ENCODE assay signal across 28 cellular contexts in genomic region chr5:178553517-178553916, GRCh38. TPM values are rescaled to one million over a fixed set of nuclear protein-coding genes. Genes with fewer than 3 reads are reported as not detected.
"Had no signal": no experiment of that assay in that cellular context is flagged by ENCODE, and none has a peak within 500 bp of the region (broad histone marks: within the 10 kb centered on the region; RNA-seq: fewer than 3 reads in every experiment).

No MANE protein-coding gene starts in this region.

- H3K4me3 ChIP-seq: gastrocnemius medialis, mucosa of descending colon, pancreas, skin epidermis, stomach, transverse colon had no signal

- H3K27ac ChIP-seq: gastrocnemius medialis, pancreas, skin epidermis, stomach had no signal

- ATAC-seq: activated CD4-positive, alpha-beta T cell treated with anti-CD3 and anti-CD28 coated beads for 36 hours; activated CD8-positive, alpha-beta memory T cell treated with anti-CD3 and anti-CD28 coated beads, Interleukin-2, amount 10 ng/mL, durations not matched to agents 7 days and 5 days; activated CD8-positive, alpha-beta T cell treated with anti-CD3 and anti-CD28 coated beads, Interleukin-2, amount 10 ng/mL, durations not matched to agents 7 days and 5 days; activated naive CD4-positive, alpha-beta T cell treated with anti-CD3 and anti-CD28 coated beads, Interleukin-2, amount 50 U/mL, for 72 hours; activated T-cell treated with anti-CD3 and anti-CD28 coated beads, Interleukin-2, amount 50 U/mL, for 72 hours; gastrocnemius medialis; left colon; mucosa of descending colon; pancreas; right cardiac atrium; stimulated activated naive B cell treated with anti-CD40 and anti-IgM and Interleukin-4, amounts not matched to agents 10 μg/mL and 1 μg/mL and 100 μg/mL, for 72 hours had no signal

- H3K4me1 Mint-ChIP-seq: activated CD4-positive, alpha-beta T cell treated with anti-CD3 and anti-CD28 coated beads for 36 hours; activated CD8-positive, alpha-beta memory T cell treated with anti-CD3 and anti-CD28 coated beads, Interleukin-2, amount 10 ng/mL, durations not matched to agents 7 days and 5 days; stimulated activated naive B cell treated with anti-CD40 and anti-IgM and Interleukin-4, amounts not matched to agents 10 μg/mL and 1 μg/mL and 100 μg/mL, for 72 hours had no signal

- H3K27ac Mint-ChIP-seq: activated CD4-positive, alpha-beta T cell treated with anti-CD3 and anti-CD28 coated beads for 36 hours; activated CD8-positive, alpha-beta memory T cell treated with anti-CD3 and anti-CD28 coated beads, Interleukin-2, amount 10 ng/mL, durations not matched to agents 7 days and 5 days; activated CD8-positive, alpha-beta T cell treated with anti-CD3 and anti-CD28 coated beads, Interleukin-2, amount 10 ng/mL, durations not matched to agents 7 days and 5 days; activated naive CD4-positive, alpha-beta T cell treated with anti-CD3 and anti-CD28 coated beads, Interleukin-2, amount 50 U/mL, for 72 hours; activated T-cell treated with anti-CD3 and anti-CD28 coated beads, Interleukin-2, amount 50 U/mL, for 72 hours; stimulated activated naive B cell treated with anti-CD40 and anti-IgM and Interleukin-4, amounts not matched to agents 10 μg/mL and 1 μg/mL and 100 μg/mL, for 72 hours; T-helper 2 cell treated with Interferon-gamma antibody and Interleukin-4, amounts not matched to agents 5 μg/mL and 100 μg/mL, for 36 hours had no signal

- DNase-seq: activated CD4-positive, alpha-beta T cell treated with anti-CD3 and anti-CD28 coated beads for 36 hours; activated CD4-positive, CD25-positive, alpha-beta regulatory T cell; activated CD8-positive, alpha-beta memory T cell treated with anti-CD3 and anti-CD28 coated beads, Interleukin-2, amount 10 ng/mL, durations not matched to agents 7 days and 5 days; activated CD8-positive, alpha-beta T cell treated with anti-CD3 and anti-CD28 coated beads, Interleukin-2, amount 10 ng/mL, durations not matched to agents 7 days and 5 days; activated naive CD4-positive, alpha-beta T cell; activated T-cell treated with anti-CD3 and anti-CD28 coated beads, Interleukin-2, amount 50 U/mL, for 72 hours; dermis blood vessel endothelial cell; effector CD8-positive, alpha-beta T cell; gastrocnemius medialis; glutamatergic neuron; mucosa of descending colon; pancreas; right cardiac atrium; stimulated activated CD4-positive, alpha-beta T cell treated with anti-CD3 and anti-CD28 coated beads, Interleukin-1b, Interleukin-23, amount 100 ng/mL, for 48 hours; stimulated activated CD4-positive, alpha-beta T cell treated with anti-CD3 and anti-CD28 coated beads, Interleukin-4, amount 100 ng/mL, for 4 hours; stimulated activated CD8-positive, alpha-beta memory T cell treated with anti-CD3 and anti-CD28 coated beads, Interleukin-4, amount 100 ng/mL, for 48 hours; stimulated activated naive B cell treated with anti-CD40 and anti-IgM and Interleukin-4, amounts not matched to agents 10 μg/mL and 1 μg/mL and 100 μg/mL, for 72 hours; stomach; T-helper 1 cell; transverse colon had no signal

- H3K27me3 ChIP-seq: gastrocnemius medialis, transverse colon had no signal

- H3K4me3 Mint-ChIP-seq: activated CD4-positive, alpha-beta T cell treated with anti-CD3 and anti-CD28 coated beads for 36 hours; activated CD8-positive, alpha-beta memory T cell treated with anti-CD3 and anti-CD28 coated beads, Interleukin-2, amount 10 ng/mL, durations not matched to agents 7 days and 5 days; activated CD8-positive, alpha-beta T cell treated with anti-CD3 and anti-CD28 coated beads, Interleukin-2, amount 10 ng/mL, durations not matched to agents 7 days and 5 days; activated T-cell treated with anti-CD3 and anti-CD28 coated beads, Interleukin-2, amount 50 U/mL, for 72 hours; nephron; stimulated activated naive B cell treated with anti-CD40 and anti-IgM and Interleukin-4, amounts not matched to agents 10 μg/mL and 1 μg/mL and 100 μg/mL, for 72 hours; T-helper 2 cell treated with Interferon-gamma antibody and Interleukin-4, amounts not matched to agents 5 μg/mL and 100 μg/mL, for 36 hours had no signal

- H3K4me1 ChIP-seq: pancreas, stomach, transverse colon had no signal

- H3K9me3 Mint-ChIP-seq: activated naive CD4-positive, alpha-beta T cell treated with anti-CD3 and anti-CD28 coated beads, Interleukin-2, amount 50 U/mL, for 72 hours; activated T-cell treated with anti-CD3 and anti-CD28 coated beads, Interleukin-2, amount 50 U/mL, for 72 hours; nephron; stimulated activated naive B cell treated with anti-CD40 and anti-IgM and Interleukin-4, amounts not matched to agents 10 μg/mL and 1 μg/mL and 100 μg/mL, for 72 hours; T-helper 2 cell treated with Interferon-gamma antibody and Interleukin-4, amounts not matched to agents 5 μg/mL and 100 μg/mL, for 36 hours had no signal

- H3K36me3 ChIP-seq: gastrocnemius medialis, pancreas, stomach, transverse colon had no signal

- H3K36me3 Mint-ChIP-seq: activated CD8-positive, alpha-beta memory T cell treated with anti-CD3 and anti-CD28 coated beads, Interleukin-2, amount 10 ng/mL, durations not matched to agents 7 days and 5 days; activated naive CD4-positive, alpha-beta T cell treated with anti-CD3 and anti-CD28 coated beads, Interleukin-2, amount 50 U/mL, for 72 hours; stimulated activated naive B cell treated with anti-CD40 and anti-IgM and Interleukin-4, amounts not matched to agents 10 μg/mL and 1 μg/mL and 100 μg/mL, for 72 hours had no signal

- H3K9me3 ChIP-seq: gastrocnemius medialis, mucosa of descending colon, pancreas, stomach, transverse colon had no signal

RNA-seq across cellular contexts. Expression of gene COL23A1, which starts 36.7 kb away (rescaled TPM):
- total RNA-seq: activated CD4-positive, alpha-beta T cell treated with anti-CD3 and anti-CD28 coated beads for 36 hours; epithelial cell of proximal tubule; pulmonary artery endothelial cell had no signal
- polyA plus RNA-seq: keratinocyte had no signal
